Comparison of ENCODE assay signal across 8 cellular contexts in genomic region chr20:50190251-50191064, GRCh38. TPM values are rescaled to one million over a fixed set of nuclear protein-coding genes. Genes with fewer than 3 reads are reported as not detected.
DNase-seq lines count a peak whose midpoint lies in the region; ATAC-seq and TF ChIP-seq lines count a peak whose summit lies in the region.

Gene CEBPB, plus strand, starts transcription at chr20:50190830. Its CDS starts 204 bp downstream, at chr20:50191034.

- peaks cover 8% of the 10 kb centered on the region for H3K27me3 Mint-ChIP-seq in activated T-cell treated with anti-CD3 and anti-CD28 coated beads, Interleukin-2, amount 50 U/mL, for 72 hours (ENCODE audit: low read depth)
- H3K27me3 Mint-ChIP-seq in naive B cell: peaks cover 0 to 8% (median 8%) of the 10 kb centered on the region in 3 donors
- peaks cover 8% of the 10 kb centered on the region in 2 donors for H3K27me3 Mint-ChIP-seq in stimulated activated naive B cell treated with anti-CD40 and anti-IgM and Interleukin-4, amounts not matched to agents 10 μg/mL and 1 μg/mL and 100 μg/mL, for 72 hours

- H3K9me3 ChIP-seq in BLaER1: no peaks in the 10 kb centered on the region
- no peaks in the 10 kb centered on the region for H3K9me3 ChIP-seq in HUES64 (ENCODE audit: insufficient read depth, low read depth, low read length)
- no peaks in the 10 kb centered on the region for H3K9me3 ChIP-seq in esophagus squamous epithelium

- peaks cover 16 to 18% of the 10 kb centered on the region in 2 donors for H3K36me3 Mint-ChIP-seq in activated T-cell treated with anti-CD3 and anti-CD28 coated beads, Interleukin-2, amount 50 U/mL, for 72 hours (ENCODE audit: insufficient read depth in 2 of 2)
- no peaks in the 10 kb centered on the region for H3K36me3 Mint-ChIP-seq in naive B cell
- peaks cover 5 to 10% of the 10 kb centered on the region in 2 donors for H3K36me3 Mint-ChIP-seq in stimulated activated naive B cell treated with anti-CD40 and anti-IgM and Interleukin-4, amounts not matched to agents 10 μg/mL and 1 μg/mL and 100 μg/mL, for 72 hours

- H3K9ac ChIP-seq in BLaER1 (peak within 1 kb of the TSS; percentile 94), HUES64 (ENCODE audit: low read depth, low read length) (peak within 1 kb of the TSS; percentile 75)

- H3K27ac Mint-ChIP-seq in activated T-cell treated with anti-CD3 and anti-CD28 coated beads, Interleukin-2, amount 50 U/mL, for 72 hours: peak within 1 kb of the TSS; percentile 57
- peak within 1 kb of the TSS in 4 of 6 donors; percentile 59 to 89 (median 76) for H3K27ac Mint-ChIP-seq in naive B cell
- H3K27ac Mint-ChIP-seq in stimulated activated naive B cell treated with anti-CD40 and anti-IgM and Interleukin-4, amounts not matched to agents 10 μg/mL and 1 μg/mL and 100 μg/mL, for 72 hours: peak within 1 kb of the TSS; percentile 83

- peak; percentile 64 to 88 (median 78) for TF ChIP-seq CTCF in esophagus squamous epithelium (IDR thresholded peaks at IDR 0.05)

- DNase-seq in RKO (ENCODE audit: low spot score) (peak; percentile 87), esophagus squamous epithelium (lab: John Stamatoyannopoulos, UW) (peak; percentile 35), naive B cell (peak; percentile 86)
- peak; percentile 91 to 93 for DNase-seq in activated T-cell treated with anti-CD3 and anti-CD28 coated beads, Interleukin-2, amount 50 U/mL, for 72 hours
- DNase-seq in stimulated activated naive B cell treated with anti-CD40 and anti-IgM and Interleukin-4, amounts not matched to agents 10 μg/mL and 1 μg/mL and 100 μg/mL, for 72 hours: peak; percentile 73

- ATAC-seq in GM19324 (IDR thresholded peaks at IDR 0.05; ENCODE audit: low FRiP score, unreplicated experiment) (peak; percentile 48), naive B cell (ENCODE audit: low read depth in 2 of 2) (peak; percentile 51 to 60)
- ATAC-seq in activated T-cell treated with anti-CD3 and anti-CD28 coated beads, Interleukin-2, amount 50 U/mL, for 72 hours (replicated peaks in 1 of 2): peak; percentile 60 to 63
- ATAC-seq in stimulated activated naive B cell treated with anti-CD40 and anti-IgM and Interleukin-4, amounts not matched to agents 10 μg/mL and 1 μg/mL and 100 μg/mL, for 72 hours (replicated peaks): peak; percentile 57 to 66

- intact Hi-C loops in esophagus squamous epithelium (cut with DNase I): no loop called here

- H3K27me3 ChIP-seq in BLaER1 (no peaks in the 10 kb centered on the region), HUES64 (ENCODE audit: insufficient read depth, low read length) (no peaks in the 10 kb centered on the region; the same call in 1 of the 2 replicates), esophagus squamous epithelium (no peaks in the 10 kb centered on the region)

- peaks cover 41% of the 10 kb centered on the region for H3K4me1 Mint-ChIP-seq in activated T-cell treated with anti-CD3 and anti-CD28 coated beads, Interleukin-2, amount 50 U/mL, for 72 hours (ENCODE audit: low read depth)
- H3K4me1 Mint-ChIP-seq in naive B cell: peaks cover 19 to 33% (median 31%) of the 10 kb centered on the region in 3 donors
- H3K4me1 Mint-ChIP-seq in stimulated activated naive B cell treated with anti-CD40 and anti-IgM and Interleukin-4, amounts not matched to agents 10 μg/mL and 1 μg/mL and 100 μg/mL, for 72 hours: peaks cover 22 to 36% of the 10 kb centered on the region in 2 donors

- H3K4me3 Mint-ChIP-seq in activated T-cell treated with anti-CD3 and anti-CD28 coated beads, Interleukin-2, amount 50 U/mL, for 72 hours: peak within 1 kb of the TSS; percentile 73 to 81
- peak within 1 kb of the TSS; percentile 76 to 99 (median 84) for H3K4me3 Mint-ChIP-seq in naive B cell
- H3K4me3 Mint-ChIP-seq in stimulated activated naive B cell treated with anti-CD40 and anti-IgM and Interleukin-4, amounts not matched to agents 10 μg/mL and 1 μg/mL and 100 μg/mL, for 72 hours: peak within 1 kb of the TSS; percentile 79 to 83

- WGBS in HUES64: under 1% methylated on average over 89 of the region's 89 CpGs
- WGBS in esophagus squamous epithelium, 2 donors: no CpG with 5 or more reads among the region's 89 CpGs

- peak; percentile 66 to 99 (median 89) for TF ChIP-seq POLR2A in esophagus squamous epithelium (IDR thresholded peaks at IDR 0.05)

- H3K4me2 ChIP-seq in BLaER1: peak within 1 kb of the TSS; percentile 97

- peaks cover 20% of the 10 kb centered on the region for H3K4me1 ChIP-seq in BLaER1
- peaks cover 31% of the 10 kb centered on the region for H3K4me1 ChIP-seq in HUES64 (ENCODE audit: insufficient read depth, low read length)
- peaks cover 22 to 60% (median 30%) of the 10 kb centered on the region in 3 donors for H3K4me1 ChIP-seq in esophagus squamous epithelium

- H4K20me1 ChIP-seq in BLaER1: peaks cover 28% of the 10 kb centered on the region

- H3K4me3 ChIP-seq in BLaER1 (peak within 1 kb of the TSS; percentile 88), HUES64 (ENCODE audit: low read length) (peak within 1 kb of the TSS; percentile 68), esophagus squamous epithelium (peak within 1 kb of the TSS; percentile 68 to 98 (median 82))

- peak within 1 kb of the TSS; percentile 91 for H3K27ac ChIP-seq in BLaER1
- H3K27ac ChIP-seq in HUES64 (ENCODE audit: low read depth, low read length): peak within 1 kb of the TSS; percentile 81; the same call in 1 of the 2 replicates
- peak within 1 kb of the TSS; percentile 92 to 100 (median 98) for H3K27ac ChIP-seq in esophagus squamous epithelium

- no peaks in the 10 kb centered on the region for H3K9me3 Mint-ChIP-seq in activated T-cell treated with anti-CD3 and anti-CD28 coated beads, Interleukin-2, amount 50 U/mL, for 72 hours
- H3K9me3 Mint-ChIP-seq in naive B cell: no peaks in the 10 kb centered on the region
- H3K9me3 Mint-ChIP-seq in stimulated activated naive B cell treated with anti-CD40 and anti-IgM and Interleukin-4, amounts not matched to agents 10 μg/mL and 1 μg/mL and 100 μg/mL, for 72 hours: no peaks in the 10 kb centered on the region

- H3K36me3 ChIP-seq in BLaER1: peaks cover 8% of the 10 kb centered on the region; the same call in 1 of the 2 replicates
- H3K36me3 ChIP-seq in HUES64 (ENCODE audit: insufficient read depth, low read length): no peaks in the 10 kb centered on the region
- H3K36me3 ChIP-seq in esophagus squamous epithelium: peaks cover 0 to 15% (median 4%) of the 10 kb centered on the region in 3 donors

RNA-seq across cellular contexts. Expression of gene CEBPB, which starts in this region (rescaled TPM):
- 8.9 TPM for polyA plus RNA-seq in HUES64 (2013, experiment 1 of 2)
- 9.2 TPM for polyA plus RNA-seq in HUES64 (2013, experiment 2 of 2)
- 100 to 1,000 TPM; 111 to 134 TPM for total RNA-seq in activated T-cell treated with anti-CD3 and anti-CD28 coated beads, Interleukin-2, amount 50 U/mL, for 72 hours
- total RNA-seq in esophagus squamous epithelium: 10 to 100 TPM; 31.3 to 46.5 (median 38.2) TPM
- polyA plus RNA-seq in naive B cell (ENCODE audit: low read depth in 6 of 6): 10 to 100 TPM in 4 of 6 donors, 1 to 10 TPM in 2; 8.3 to 17.0 (median 13.0) TPM

Comparison
In these comparisons a context has a peak if more than half of its experiments do, and no peak if none do; other contexts are left out.
1. Peak in every context shown above with its lines: DNase-seq, ATAC-seq, H3K4me3 ChIP-seq and H3K27ac ChIP-seq.
2. DNase-seq: peak in every context shown above with its lines; median percentile 92 in activated T-cell treated with anti-CD3 and anti-CD28 coated beads, Interleukin-2, amount 50 U/mL, for 72 hours; 87 in RKO; 86 in naive B cell; 73 in stimulated activated naive B cell treated with anti-CD40 and anti-IgM and Interleukin-4, amounts not matched to agents 10 μg/mL and 1 μg/mL and 100 μg/mL, for 72 hours; 35 in esophagus squamous epithelium.